ENCODE assay signal across 22 cellular contexts in the genomic region with DNA sequence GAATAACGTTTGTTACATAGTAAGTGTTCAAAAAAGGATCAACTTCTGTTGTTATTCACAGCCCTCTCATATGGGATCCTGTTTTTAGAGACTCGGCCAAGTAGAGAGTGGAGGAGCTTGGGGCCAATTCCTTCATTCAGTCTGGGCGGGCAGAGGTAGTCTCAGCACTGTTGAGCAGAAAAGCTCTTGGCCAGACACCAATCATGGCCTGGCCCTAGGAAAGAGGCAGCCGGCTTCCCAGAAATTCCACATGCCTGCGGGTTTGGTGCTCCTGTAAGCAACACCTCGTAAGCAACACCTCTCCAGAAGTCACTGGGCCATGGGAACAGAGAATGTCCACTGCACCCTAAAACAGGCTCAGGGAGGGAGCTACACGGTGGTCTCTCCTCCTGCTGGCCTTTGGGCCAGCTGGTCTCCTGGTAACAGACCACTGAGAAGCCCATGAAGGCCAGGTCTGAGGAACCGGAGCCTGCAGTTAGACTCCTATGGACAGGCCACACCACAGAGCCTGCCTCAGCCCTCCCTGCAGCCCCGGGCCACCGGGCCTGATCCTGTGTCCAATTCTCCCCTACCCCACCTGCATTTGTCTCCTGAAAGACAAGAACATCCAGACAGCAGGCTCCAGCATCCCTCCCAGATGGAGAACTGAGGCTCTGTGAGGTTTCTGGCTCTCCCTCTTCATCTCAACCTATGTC.
"Had no signal": no experiment of that assay in that cellular context is flagged by ENCODE, and none has a peak within 500 bp of the region (broad histone marks: within the 10 kb centered on the region; RNA-seq: fewer than 3 reads in every experiment).

No MANE protein-coding gene starts in this region.

- H3K4me3 ChIP-seq: adrenal gland, esophagus muscularis mucosa, left ventricle myocardium inferior, spleen, testis, uterus had no signal

- DNase-seq: activated B cell treated with CpG ODN at 0.5 μM for 24 hours; activated CD4-positive, alpha-beta T cell treated with anti-CD3 and anti-CD28 coated beads, Interleukin-2, amount 50 U/mL, for 1 hour; activated CD8-positive, alpha-beta memory T cell treated with anti-CD3 and anti-CD28 coated beads, Interleukin-2, amount 10 ng/mL, durations not matched to agents 7 days and 5 days; activated CD8-positive, alpha-beta T cell treated with anti-CD3 and anti-CD28 coated beads for 36 hours; activated effector memory CD4-positive, alpha-beta T cell treated with anti-CD3 and anti-CD28 coated beads, Interleukin-2, amount 50 U/mL, for 16 hours; activated naive CD4-positive, alpha-beta T cell treated with anti-CD3 and anti-CD28 coated beads for 36 hours; activated naive CD8-positive, alpha-beta T cell treated with anti-CD3 and anti-CD28 coated beads for 36 hours; adrenal gland; brain microvascular endothelial cell; endodermal cell; foreskin melanocyte; left ventricle myocardium inferior; naive thymus-derived CD4-positive, alpha-beta T cell; right cardiac atrium; spleen; stimulated activated naive CD4-positive, alpha-beta T cell; T-helper 17 cell; T1000; testis; uterus had no signal

- H3K27me3 ChIP-seq: adrenal gland, brain microvascular endothelial cell, esophagus muscularis mucosa, testis, uterus had no signal

- H3K4me1 ChIP-seq: adrenal gland, esophagus muscularis mucosa, left ventricle myocardium inferior, parathyroid adenoma, spleen, testis, uterus had no signal

- H3K27ac ChIP-seq: adrenal gland, brain microvascular endothelial cell, esophagus muscularis mucosa, left ventricle myocardium inferior, parathyroid adenoma, spleen, testis, uterus had no signal

- H3K36me3 ChIP-seq: adrenal gland, brain microvascular endothelial cell, esophagus muscularis mucosa, left ventricle myocardium inferior, spleen, uterus had no signal

- H3K9me3 ChIP-seq: adrenal gland, esophagus muscularis mucosa, left ventricle myocardium inferior, spleen, testis, uterus had no signal
